In the genomic region with DNA sequence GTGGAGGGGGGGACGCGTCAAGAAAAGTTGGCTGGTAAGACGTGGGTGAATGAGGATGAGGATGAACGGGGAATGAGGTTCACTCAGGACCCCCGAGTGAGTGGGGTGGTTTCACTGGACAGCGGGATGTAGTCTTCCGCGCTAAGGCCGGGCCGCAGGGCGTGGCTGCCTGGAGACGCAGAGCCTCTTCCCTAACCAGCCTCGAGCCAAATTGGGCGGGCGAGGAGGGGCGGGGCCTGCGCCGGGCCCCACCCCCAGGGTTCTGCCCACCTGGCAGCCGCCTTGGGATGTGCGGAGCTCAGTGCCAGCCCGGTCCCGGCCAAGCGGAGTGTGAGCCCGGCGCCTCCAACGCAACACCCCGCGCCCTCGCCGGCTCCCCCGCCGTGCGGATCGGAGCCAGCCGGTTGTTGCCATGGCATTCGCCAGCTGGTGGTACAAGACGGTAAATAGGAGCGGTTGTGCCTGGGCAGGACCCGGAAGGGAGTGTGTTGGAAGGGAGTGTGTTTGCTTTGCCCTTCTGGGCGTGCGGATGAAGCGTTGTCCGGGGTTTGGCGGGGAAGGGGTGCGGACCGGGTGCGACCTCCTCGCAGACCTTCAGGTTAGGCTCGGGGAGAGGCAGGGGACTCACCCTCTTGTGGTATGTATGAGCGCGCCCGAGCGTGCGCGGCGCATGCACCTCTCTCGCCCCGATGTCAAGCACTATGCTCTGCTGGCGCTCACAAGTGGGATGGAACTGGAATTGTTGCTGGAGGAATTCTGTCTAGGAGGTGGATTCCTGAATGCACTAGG, we compare ENCODE assay signal across 8 cellular contexts. TPM values are rescaled to one million over a fixed set of nuclear protein-coding genes. Genes with fewer than 3 reads are reported as not detected.
A peak's percentile ranks its signal among the peaks of the same experiment; 100 is the strongest.
DNase-seq lines count a peak whose midpoint lies in the region; ATAC-seq and TF ChIP-seq lines count a peak whose summit lies in the region.

No MANE protein-coding gene starts in this region.

- DNase-seq in NCI-H2029 treated with DMSO at 0.1 percent for 48 hours (lab: John Stamatoyannopoulos, UW) (peak; percentile 61), WTC11 (ENCODE audit: low spot score) (peak; percentile 91), cardiac fibroblast (ENCODE audit: low read depth in 2 of 2) (peak; percentile 92 to 95), iris pigment epithelial cell (ENCODE audit: low read depth) (peak; percentile 89)
- peak; percentile 84 for DNase-seq in stimulated activated CD4-positive, alpha-beta T cell treated with anti-CD3 and anti-CD28 coated beads, Interleukin-12 subunit alpha, Interleukin-12 subunit beta, amount 100 ng/mL, for 4 hours

- peak overlapping the region; percentile 90 to 95 for H3K4me3 ChIP-seq in cardiac fibroblast (replicated peaks in 1 of 2; ENCODE audit: low read depth in 2 of 2, low read length in 2 of 2)

- peaks cover 52% of the 10 kb centered on the region for H3K27me3 Mint-ChIP-seq in WTC11 (ENCODE audit: low read depth)

- CTCF ChIA-PET in WTC11 (lab: Charles Lee) = interaction anchor here (0.7 to 3.1 kb wide), 5 partner anchors 10 to 317 kb away, joined by 3 to 19 read pairs (median 3); no protein-coding TSS in a partner anchor

- ATAC-seq in GM18511 (IDR thresholded peaks at IDR 0.05; ENCODE audit: unreplicated experiment) (peak; percentile 80), HG02981 (IDR thresholded peaks at IDR 0.05; ENCODE audit: unreplicated experiment) (peak; percentile 62), WTC11 (peak; percentile 80)

- peak overlapping the region; percentile 94 for H3K4me3 Mint-ChIP-seq in WTC11

- POLR2A ChIA-PET in WTC11 (lab: Charles Lee) = interaction anchor here (2.0 to 2.2 kb wide), 2 partner anchors 40 to 231 kb away, joined by 5 to 11 read pairs; a partner anchor contains a TSS

- no peak for TF ChIP-seq CTCF in 22Rv1 (IDR thresholded peaks at IDR 0.05)
- no peak for TF ChIP-seq CTCF in WTC11 (IDR thresholded peaks at IDR 0.05)
- TF ChIP-seq CTCF in cardiac fibroblast (IDR thresholded peaks at IDR 0.05; ENCODE audit: low read depth, low read length) = no peak

- no peaks in the 10 kb centered on the region for H3K36me3 Mint-ChIP-seq in WTC11

- H3K27ac ChIP-seq in 22Rv1 = peak overlapping the region; percentile 94

- H3K27ac Mint-ChIP-seq in WTC11 = peak overlapping the region; percentile 93; the same call in 1 of the 2 replicates

- no peaks in the 10 kb centered on the region for H3K9me3 Mint-ChIP-seq in WTC11

- H3K4me1 Mint-ChIP-seq in WTC11 = peaks cover 17% of the 10 kb centered on the region

TF ChIP-seq in WTC11, 78 proteins besides CTCF, POLR2A, EP300 and RAD21 (continues in another document):
- TF ChIP-seq IRF2 (CRISPR knock-in tag; IDR thresholded peaks at IDR 0.05; ENCODE audit: borderline replicate concordance, low read depth) (no peak), TEAD4 (CRISPR knock-in tag; IDR thresholded peaks at IDR 0.05) (no peak), KAT7 (CRISPR knock-in tag; IDR thresholded peaks at IDR 0.05; ENCODE audit: borderline replicate concordance) (0 out of 2 replicates have a peak, but pooled peaks have one; percentile 27), ZNF232 (CRISPR knock-in tag; IDR thresholded peaks at IDR 0.05) (peak; percentile 35; the same call in 1 of the 2 replicates), ELF4 (CRISPR knock-in tag; IDR thresholded peaks at IDR 0.05; ENCODE audit: low read depth) (no peak), SP1 (CRISPR knock-in tag; conservative IDR thresholded peaks at IDR 0.05) (peak; percentile 74), EMX1 (CRISPR knock-in tag; IDR thresholded peaks at IDR 0.05) (0 out of 2 replicates have a peak, but pooled peaks have one; percentile 51)
- TF ChIP-seq, protein P1, sequence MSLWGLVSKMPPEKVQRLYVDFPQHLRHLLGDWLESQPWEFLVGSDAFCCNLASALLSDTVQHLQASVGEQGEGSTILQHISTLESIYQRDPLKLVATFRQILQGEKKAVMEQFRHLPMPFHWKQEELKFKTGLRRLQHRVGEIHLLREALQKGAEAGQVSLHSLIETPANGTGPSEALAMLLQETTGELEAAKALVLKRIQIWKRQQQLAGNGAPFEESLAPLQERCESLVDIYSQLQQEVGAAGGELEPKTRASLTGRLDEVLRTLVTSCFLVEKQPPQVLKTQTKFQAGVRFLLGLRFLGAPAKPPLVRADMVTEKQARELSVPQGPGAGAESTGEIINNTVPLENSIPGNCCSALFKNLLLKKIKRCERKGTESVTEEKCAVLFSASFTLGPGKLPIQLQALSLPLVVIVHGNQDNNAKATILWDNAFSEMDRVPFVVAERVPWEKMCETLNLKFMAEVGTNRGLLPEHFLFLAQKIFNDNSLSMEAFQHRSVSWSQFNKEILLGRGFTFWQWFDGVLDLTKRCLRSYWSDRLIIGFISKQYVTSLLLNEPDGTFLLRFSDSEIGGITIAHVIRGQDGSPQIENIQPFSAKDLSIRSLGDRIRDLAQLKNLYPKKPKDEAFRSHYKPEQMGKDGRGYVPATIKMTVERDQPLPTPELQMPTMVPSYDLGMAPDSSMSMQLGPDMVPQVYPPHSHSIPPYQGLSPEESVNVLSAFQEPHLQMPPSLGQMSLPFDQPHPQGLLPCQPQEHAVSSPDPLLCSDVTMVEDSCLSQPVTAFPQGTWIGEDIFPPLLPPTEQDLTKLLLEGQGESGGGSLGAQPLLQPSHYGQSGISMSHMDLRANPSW (CRISPR knock-in tag; conservative IDR thresholded peaks at IDR 0.05; ENCODE audit: low read depth) = 0 out of 2 replicates have a peak, but pooled peaks have one; percentile 14
- TF ChIP-seq, protein P2, sequence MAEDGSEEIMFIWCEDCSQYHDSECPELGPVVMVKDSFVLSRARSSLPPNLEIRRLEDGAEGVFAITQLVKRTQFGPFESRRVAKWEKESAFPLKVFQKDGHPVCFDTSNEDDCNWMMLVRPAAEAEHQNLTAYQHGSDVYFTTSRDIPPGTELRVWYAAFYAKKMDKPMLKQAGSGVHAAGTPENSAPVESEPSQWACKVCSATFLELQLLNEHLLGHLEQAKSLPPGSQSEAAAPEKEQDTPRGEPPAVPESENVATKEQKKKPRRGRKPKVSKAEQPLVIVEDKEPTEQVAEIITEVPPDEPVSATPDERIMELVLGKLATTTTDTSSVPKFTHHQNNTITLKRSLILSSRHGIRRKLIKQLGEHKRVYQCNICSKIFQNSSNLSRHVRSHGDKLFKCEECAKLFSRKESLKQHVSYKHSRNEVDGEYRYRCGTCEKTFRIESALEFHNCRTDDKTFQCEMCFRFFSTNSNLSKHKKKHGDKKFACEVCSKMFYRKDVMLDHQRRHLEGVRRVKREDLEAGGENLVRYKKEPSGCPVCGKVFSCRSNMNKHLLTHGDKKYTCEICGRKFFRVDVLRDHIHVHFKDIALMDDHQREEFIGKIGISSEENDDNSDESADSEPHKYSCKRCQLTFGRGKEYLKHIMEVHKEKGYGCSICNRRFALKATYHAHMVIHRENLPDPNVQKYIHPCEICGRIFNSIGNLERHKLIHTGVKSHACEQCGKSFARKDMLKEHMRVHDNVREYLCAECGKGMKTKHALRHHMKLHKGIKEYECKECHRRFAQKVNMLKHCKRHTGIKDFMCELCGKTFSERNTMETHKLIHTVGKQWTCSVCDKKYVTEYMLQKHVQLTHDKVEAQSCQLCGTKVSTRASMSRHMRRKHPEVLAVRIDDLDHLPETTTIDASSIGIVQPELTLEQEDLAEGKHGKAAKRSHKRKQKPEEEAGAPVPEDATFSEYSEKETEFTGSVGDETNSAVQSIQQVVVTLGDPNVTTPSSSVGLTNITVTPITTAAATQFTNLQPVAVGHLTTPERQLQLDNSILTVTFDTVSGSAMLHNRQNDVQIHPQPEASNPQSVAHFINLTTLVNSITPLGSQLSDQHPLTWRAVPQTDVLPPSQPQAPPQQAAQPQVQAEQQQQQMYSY (CRISPR knock-in tag; IDR thresholded peaks at IDR 0.05) = peak; percentile 78
- TF ChIP-seq, protein P3, sequence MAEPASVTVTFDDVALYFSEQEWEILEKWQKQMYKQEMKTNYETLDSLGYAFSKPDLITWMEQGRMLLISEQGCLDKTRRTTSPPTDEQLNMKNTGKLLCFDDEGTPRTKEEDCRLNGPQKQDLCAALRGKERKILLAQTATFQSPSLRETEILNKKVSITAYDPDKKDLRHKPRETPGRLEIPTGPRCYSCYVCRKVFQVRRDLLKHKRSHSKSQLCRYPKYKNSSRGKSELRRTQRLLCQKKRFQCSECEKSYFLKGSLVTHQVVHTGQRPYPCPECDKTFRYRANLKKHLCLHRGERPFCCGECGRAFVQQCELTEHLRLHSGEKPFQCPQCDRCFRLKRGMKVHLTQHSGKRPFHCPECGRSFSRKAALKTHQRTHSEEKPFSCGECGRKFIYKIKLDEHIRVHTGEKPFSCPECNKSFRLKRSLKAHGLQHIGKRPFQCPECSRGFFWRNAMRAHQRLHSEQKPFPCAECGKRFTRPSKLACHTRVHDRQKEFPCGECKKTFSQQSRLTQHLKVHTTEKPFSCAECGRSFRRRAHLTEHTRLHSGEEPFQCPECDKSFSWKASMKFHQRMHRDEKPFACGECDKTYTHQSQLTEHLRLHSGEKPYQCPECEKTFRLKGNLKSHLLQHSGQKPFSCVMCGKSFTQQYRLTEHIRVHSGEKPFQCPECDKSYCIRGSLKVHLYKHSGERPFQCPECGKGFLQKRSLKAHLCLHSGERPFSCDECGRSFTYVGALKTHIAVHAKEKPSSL (CRISPR knock-in tag; conservative IDR thresholded peaks at IDR 0.05) = no peak
- TF ChIP-seq, protein P4, sequence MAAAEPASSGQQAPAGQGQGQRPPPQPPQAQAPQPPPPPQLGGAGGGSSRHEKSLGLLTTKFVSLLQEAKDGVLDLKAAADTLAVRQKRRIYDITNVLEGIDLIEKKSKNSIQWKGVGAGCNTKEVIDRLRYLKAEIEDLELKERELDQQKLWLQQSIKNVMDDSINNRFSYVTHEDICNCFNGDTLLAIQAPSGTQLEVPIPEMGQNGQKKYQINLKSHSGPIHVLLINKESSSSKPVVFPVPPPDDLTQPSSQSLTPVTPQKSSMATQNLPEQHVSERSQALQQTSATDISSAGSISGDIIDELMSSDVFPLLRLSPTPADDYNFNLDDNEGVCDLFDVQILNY (CRISPR knock-in tag; IDR thresholded peaks at IDR 0.05) = no peak
- TF ChIP-seq, protein P5, sequence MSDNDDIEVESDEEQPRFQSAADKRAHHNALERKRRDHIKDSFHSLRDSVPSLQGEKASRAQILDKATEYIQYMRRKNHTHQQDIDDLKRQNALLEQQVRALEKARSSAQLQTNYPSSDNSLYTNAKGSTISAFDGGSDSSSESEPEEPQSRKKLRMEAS (CRISPR knock-in tag; IDR thresholded peaks at IDR 0.05) = 0 out of 2 replicates have a peak, but pooled peaks have one; percentile 37
- TF ChIP-seq, protein P6, sequence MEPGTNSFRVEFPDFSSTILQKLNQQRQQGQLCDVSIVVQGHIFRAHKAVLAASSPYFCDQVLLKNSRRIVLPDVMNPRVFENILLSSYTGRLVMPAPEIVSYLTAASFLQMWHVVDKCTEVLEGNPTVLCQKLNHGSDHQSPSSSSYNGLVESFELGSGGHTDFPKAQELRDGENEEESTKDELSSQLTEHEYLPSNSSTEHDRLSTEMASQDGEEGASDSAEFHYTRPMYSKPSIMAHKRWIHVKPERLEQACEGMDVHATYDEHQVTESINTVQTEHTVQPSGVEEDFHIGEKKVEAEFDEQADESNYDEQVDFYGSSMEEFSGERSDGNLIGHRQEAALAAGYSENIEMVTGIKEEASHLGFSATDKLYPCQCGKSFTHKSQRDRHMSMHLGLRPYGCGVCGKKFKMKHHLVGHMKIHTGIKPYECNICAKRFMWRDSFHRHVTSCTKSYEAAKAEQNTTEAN (CRISPR knock-in tag; IDR thresholded peaks at IDR 0.05) = no peak; the same call in 1 of the 2 replicates

RNA-seq across cellular contexts. Expression of a gene that starts 0.7 kb away (rescaled TPM):
- total RNA-seq in WTC11 (2021) = 38.9 to 45.9 TPM (median 40.0 TPM) in 3 replicates

Comparison
In these comparisons a context has a peak if more than half of its experiments do, and no peak if none do; other contexts are left out.
1. Peak in every context shown above with its lines: DNase-seq, ATAC-seq, H3K4me3 ChIP-seq and H3K27ac ChIP-seq.